Comparison of ENCODE assay signal across 8 cellular contexts in genomic region chr17:63699638-63700527, GRCh38. TPM values are rescaled to one million over a fixed set of nuclear protein-coding genes. Genes with fewer than 3 reads are reported as not detected.
DNase-seq lines count a peak whose midpoint lies in the region; ATAC-seq lines count a peak whose summit lies in the region.

TSS of gene LIMD2 (minus strand) at chr17:63700125. CDS start at chr17:63699298, 827 bp downstream.

- ATAC-seq in GM21737 (IDR thresholded peaks at IDR 0.05; ENCODE audit: unreplicated experiment) (peak; percentile 14), left lobe of liver (peak; percentile 8)

- DNase-seq in COR-L47 (lab: John Stamatoyannopoulos, UW) (peak; percentile 83), NCI-H1105 treated with DMSO at 0.1 percent for 48 hours (lab: John Stamatoyannopoulos, UW) (peak; percentile 49), left lobe of liver (ENCODE audit: low spot score) (peak; percentile 63), SW 1271 (lab: John Stamatoyannopoulos, UW) (no peak)
- DNase-seq in activated CD4-positive, CD25-positive, alpha-beta regulatory T cell (lab: John Stamatoyannopoulos, UW) = peak; percentile 62 to 85 (median 74)
- peak; percentile 80 for DNase-seq in central memory CD4-positive, alpha-beta T cell
- peak; percentile 81 to 85 for DNase-seq in stimulated activated CD4-positive, alpha-beta T cell treated with anti-CD3 and anti-CD28 coated beads, Interleukin-4, amount 100 ng/mL, for 4 hours

RNA-seq across cellular contexts. Expression of gene LIMD2, which starts in this region (rescaled TPM):
- 5.8 TPM for total RNA-seq in left lobe of liver

Comparison
In these comparisons a context has a peak if more than half of its experiments do, and no peak if none do; other contexts are left out.
1. DNase-seq: peak in COR-L47 (single experiment), NCI-H1105 treated with DMSO at 0.1 percent for 48 hours (single experiment), activated CD4-positive, CD25-positive, alpha-beta regulatory T cell (4 of 4), central memory CD4-positive, alpha-beta T cell (single experiment), left lobe of liver (single experiment) and stimulated activated CD4-positive, alpha-beta T cell treated with anti-CD3 and anti-CD28 coated beads, Interleukin-4, amount 100 ng/mL, for 4 hours (2 of 2); none in SW 1271 (0 of 2).